36 cellular contexts compared by ENCODE assay signal in the genomic region with DNA sequence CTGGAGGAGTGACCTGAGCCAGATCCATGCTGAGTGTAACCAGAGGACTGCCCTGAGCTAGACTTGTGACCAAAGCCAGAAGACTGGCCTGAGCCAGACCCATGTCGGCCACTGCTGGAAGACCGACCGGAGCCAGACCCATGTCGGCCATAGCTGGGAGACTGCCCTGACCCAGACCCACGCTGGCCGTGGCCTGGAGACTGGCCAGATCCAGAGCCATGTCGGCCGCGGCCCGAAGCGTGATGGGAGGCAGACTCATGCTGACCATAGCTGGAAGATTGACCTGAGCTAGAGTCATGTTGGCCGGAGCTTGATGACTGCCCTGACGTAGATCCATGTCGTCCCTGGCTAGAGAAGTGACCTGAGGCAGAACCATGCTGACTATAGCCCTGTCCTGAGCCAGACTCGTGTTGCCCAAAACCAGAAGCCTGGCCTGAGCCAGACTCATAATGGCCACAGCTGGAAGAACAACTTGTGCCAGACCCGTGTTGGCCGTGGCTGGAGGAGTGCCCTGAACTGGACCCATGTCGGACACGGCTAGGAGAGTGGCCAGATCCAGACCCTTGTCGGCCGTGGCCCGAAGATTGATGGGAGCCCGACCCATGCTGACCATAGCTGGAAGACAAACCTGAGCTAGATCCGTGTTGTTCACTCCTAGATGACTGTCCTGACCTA. TPM values are rescaled to one million over a fixed set of nuclear protein-coding genes. Genes with fewer than 3 reads are reported as not detected.
"Had no signal": no experiment of that assay in that cellular context is flagged by ENCODE, and none has a peak within 500 bp of the region (broad histone marks: within the 10 kb centered on the region; RNA-seq: fewer than 3 reads in every experiment).

No MANE protein-coding gene starts in this region.

- DNase-seq: cerebellar nuclear complex; effector CD8-positive, alpha-beta T cell; endodermal cell; foreskin keratinocyte; heart left ventricle; immature natural killer cell; left cardiac atrium; left ventricle myocardium superior; natural killer cell; occipital lobe; right lobe of liver; stimulated activated CD4-positive, alpha-beta T cell treated with anti-CD3 and anti-CD28 coated beads, Interleukin-12 subunit alpha, Interleukin-12 subunit beta, amount 100 ng/mL, for 4 hours; stimulated activated CD4-positive, alpha-beta T cell treated with anti-CD3 and anti-CD28 coated beads, Interleukin-1b, Interleukin-23, amount 100 ng/mL, for 48 hours; stimulated activated CD4-positive, alpha-beta T cell treated with anti-CD3 and anti-CD28 coated beads, Interleukin-4, amount 100 ng/mL, for 1 hour; stimulated activated CD8-positive, alpha-beta memory T cell treated with anti-CD3 and anti-CD28 coated beads, Interleukin-4, amount 100 ng/mL, for 48 hours; stimulated activated naive CD8-positive, alpha-beta T cell treated with anti-CD3 and anti-CD28 coated beads, Interleukin-15, amount 100 ng/mL, for 72 hours; transverse colon had no signal

- H3K36me3 Mint-ChIP-seq: immature natural killer cell, memory B cell, natural killer cell had no signal

- H3K36me3 ChIP-seq: esophagus muscularis mucosa, heart left ventricle, pancreas, right lobe of liver, suprapubic skin, transverse colon, vagina had no signal

- H3K27ac ChIP-seq: esophagus muscularis mucosa, foreskin keratinocyte, gastroesophageal sphincter, heart left ventricle, hepatocyte, pancreas, right lobe of liver, suprapubic skin, transverse colon, vagina had no signal

- FAIRE-seq: colon, endothelial cell of umbilical vein, keratinocyte, pancreas had no signal

- H3K27me3 Mint-ChIP-seq: dendritic cell treated with granulocyte-macrophage colony-stimulating factor and Interleukin-4, amounts not matched to agents 40 ng/mL and 50 ng/mL, for 4 days; progenitor cell of endocrine pancreas; stimulated activated naive CD8-positive, alpha-beta T cell treated with anti-CD3 and anti-CD28 coated beads, Interleukin-15, amount 100 ng/mL, for 72 hours had no signal

- H3K9me3 ChIP-seq: pancreas, right lobe of liver, suprapubic skin, transverse colon, vagina had no signal

- H3K4me1 Mint-ChIP-seq: endodermal cell; immature natural killer cell; memory B cell; natural killer cell; stimulated activated naive CD8-positive, alpha-beta T cell treated with anti-CD3 and anti-CD28 coated beads, Interleukin-15, amount 100 ng/mL, for 72 hours had no signal

- H3K4me1 ChIP-seq: esophagus muscularis mucosa, foreskin keratinocyte, gastroesophageal sphincter, heart left ventricle, pancreas, right lobe of liver, suprapubic skin, transverse colon, vagina had no signal

- H3K4me3 ChIP-seq: esophagus muscularis mucosa, gastroesophageal sphincter, heart left ventricle, hepatocyte, lung, pancreas, right lobe of liver, smooth muscle cell, suprapubic skin, transverse colon, vagina had no signal

- H3K4me3 Mint-ChIP-seq: dendritic cell treated with granulocyte-macrophage colony-stimulating factor and Interleukin-4, amounts not matched to agents 40 ng/mL and 50 ng/mL, for 4 days; endodermal cell; immature natural killer cell; memory B cell; natural killer cell; stimulated activated naive CD8-positive, alpha-beta T cell treated with anti-CD3 and anti-CD28 coated beads, Interleukin-15, amount 100 ng/mL, for 72 hours had no signal

- H3K27ac Mint-ChIP-seq: dendritic cell treated with granulocyte-macrophage colony-stimulating factor and Interleukin-4, amounts not matched to agents 40 ng/mL and 50 ng/mL, for 4 days; endodermal cell; immature natural killer cell; memory B cell; natural killer cell; progenitor cell of endocrine pancreas; stimulated activated naive CD8-positive, alpha-beta T cell treated with anti-CD3 and anti-CD28 coated beads, Interleukin-15, amount 100 ng/mL, for 72 hours had no signal

RNA-seq across cellular contexts. Expression of a gene that starts 5.1 kb away (rescaled TPM):
- total RNA-seq: endodermal cell, endothelial cell of umbilical vein, epithelial cell of proximal tubule, esophagus muscularis mucosa, fibroblast of lung, foreskin keratinocyte, heart left ventricle, hepatocyte, left cardiac atrium, left ventricle myocardium superior, lung, natural killer cell, occipital lobe, pancreas, progenitor cell of endocrine pancreas, right lobe of liver, smooth muscle cell, suprapubic skin, transverse colon, ureter, vagina had no signal
- polyA plus RNA-seq: endothelial cell of umbilical vein, fibroblast of lung, foreskin keratinocyte, hepatocyte, immature natural killer cell, neural cell, smooth muscle cell had no signal

RNA-seq across cellular contexts. Expression of a gene that starts 59.9 kb away (rescaled TPM):
- total RNA-seq: endodermal cell, endothelial cell of umbilical vein, epithelial cell of proximal tubule, esophagus muscularis mucosa, fibroblast of lung, gastroesophageal sphincter, heart left ventricle, hepatocyte, left cardiac atrium, left ventricle myocardium superior, lung, mononuclear cell, natural killer cell, occipital lobe, pancreas, progenitor cell of endocrine pancreas, right lobe of liver, smooth muscle cell, transverse colon, ureter had no signal
- polyA plus RNA-seq: endothelial cell of umbilical vein, fibroblast of lung, foreskin keratinocyte, heart left ventricle, hepatocyte, immature natural killer cell, lung, neural cell, pancreas, smooth muscle cell had no signal
